1 cellular context compared by ENCODE assay signal in the genomic region with DNA sequence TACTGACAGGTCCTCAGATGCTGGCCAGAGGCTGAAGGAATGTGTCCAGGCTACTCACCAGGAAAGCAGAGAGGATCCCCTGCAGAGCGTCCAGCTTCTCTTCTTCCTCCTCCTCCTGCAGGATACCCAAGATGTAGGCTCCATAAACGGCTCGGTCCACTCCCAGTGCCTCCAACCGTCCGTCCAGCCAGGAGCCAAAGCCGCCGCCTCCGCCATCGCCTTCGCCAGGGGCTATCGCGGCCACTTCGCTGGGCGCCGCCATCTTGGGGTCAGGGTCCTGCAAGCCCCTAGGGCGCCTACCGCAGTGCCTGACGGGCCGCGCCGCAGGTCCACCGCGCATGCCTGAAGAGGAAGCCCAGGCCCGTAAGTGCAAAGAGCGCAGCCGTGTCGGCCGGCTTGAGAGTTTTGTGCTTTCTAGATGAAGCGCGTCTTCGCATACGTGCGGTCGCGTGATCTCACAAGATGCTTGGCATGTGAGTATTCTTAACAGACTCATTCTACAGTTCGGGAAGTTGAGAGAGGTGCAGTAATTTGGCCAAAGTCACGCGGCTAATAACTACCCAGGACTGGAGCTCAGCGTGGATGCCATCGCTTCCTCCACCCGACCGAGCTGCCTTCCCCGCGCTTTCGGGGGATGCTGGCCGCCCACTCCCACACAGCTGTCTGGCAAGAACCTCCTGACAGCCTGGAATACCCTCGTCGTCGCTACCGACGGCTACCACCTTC.
TF ChIP-seq lines count a peak whose summit lies in the region.

CCDC43 (minus strand) TSS at position 285 of the 726 bp plus-strand sequence; CDS start at position 262, 23 bp downstream.

TF ChIP-seq in HepG2, 621 proteins besides CTCF, POLR2A, EP300 and RAD21 (continued from another document and continues in another):
- TF ChIP-seq BRD4 (CRISPR knock-in tag; IDR thresholded peaks at IDR 0.05) (peak; percentile 98), SP2 (CRISPR knock-in tag; IDR thresholded peaks at IDR 0.05) (peak; percentile 17; the same call in 1 of the 2 replicates), TAF15 (IDR thresholded peaks at IDR 0.05; ENCODE audit: low read depth, low read length, poor library complexity, severe bottlenecking) (no peak), PPARG (CRISPR knock-in tag; conservative IDR thresholded peaks at IDR 0.05) (no peak; the same call in 1 of the 2 replicates), ATF7-NPFF (CRISPR knock-in tag; IDR thresholded peaks at IDR 0.05; ENCODE audit: low read depth) (peak; percentile 97), ZNF138 (CRISPR knock-in tag; IDR thresholded peaks at IDR 0.05; ENCODE audit: low read depth) (peak; percentile 85; the same call in 1 of the 2 replicates), ZNF530 (CRISPR knock-in tag; IDR thresholded peaks at IDR 0.05; ENCODE audit: low read depth) (peak; percentile 27; the same call in 1 of the 2 replicates), RBM39 (IDR thresholded peaks at IDR 0.05; ENCODE audit: low read depth, low read length, poor library complexity, severe bottlenecking) (peak; percentile 78), ZNF558 (CRISPR knock-in tag; IDR thresholded peaks at IDR 0.05; ENCODE audit: borderline replicate concordance) (no peak; the same call in 1 of the 2 replicates), U2AF2 (IDR thresholded peaks at IDR 0.05; ENCODE audit: low read depth, low read length) (0 out of 2 replicates have a peak, but pooled peaks have one; percentile 41), ZNF850 (CRISPR knock-in tag; conservative IDR thresholded peaks at IDR 0.05) (0 out of 2 replicates have a peak, but pooled peaks have one; percentile 82), ZNF773 (CRISPR knock-in tag; IDR thresholded peaks at IDR 0.05; ENCODE audit: borderline replicate concordance) (no peak), ATF4 (CRISPR knock-in tag; IDR thresholded peaks at IDR 0.05) (peak in 1 of 2 experiments; percentile 65; a peak in 1 of 4 replicates), ZNF615 (CRISPR knock-in tag; IDR thresholded peaks at IDR 0.05; ENCODE audit: borderline replicate concordance) (0 out of 2 replicates have a peak, but pooled peaks have one; percentile 23), E2F1 (CRISPR knock-in tag; IDR thresholded peaks at IDR 0.05) (peak; percentile 77), PLSCR1 (CRISPR knock-in tag; IDR thresholded peaks at IDR 0.05; ENCODE audit: borderline replicate concordance) (no peak), ZNF678 (CRISPR knock-in tag; IDR thresholded peaks at IDR 0.05) (no peak), ZNF776 (CRISPR knock-in tag; IDR thresholded peaks at IDR 0.05) (peak; percentile 94), IKZF1 (IDR thresholded peaks at IDR 0.05) (no peak), ZBTB20 (CRISPR knock-in tag; IDR thresholded peaks at IDR 0.05; ENCODE audit: borderline replicate concordance, low read depth) (0 out of 2 replicates have a peak, but pooled peaks have one; percentile 11), TBX2 (CRISPR knock-in tag; IDR thresholded peaks at IDR 0.05; ENCODE audit: borderline replicate concordance) (peak; percentile 96), ZNF761 (CRISPR knock-in tag; conservative IDR thresholded peaks at IDR 0.05) (0 out of 2 replicates have a peak, but pooled peaks have one; percentile 47), CBFB (CRISPR knock-in tag; IDR thresholded peaks at IDR 0.05) (peak; percentile 91), MYPOP (CRISPR knock-in tag; IDR thresholded peaks at IDR 0.05) (no peak; the same call in 1 of the 2 replicates), THAP11 (CRISPR knock-in tag; IDR thresholded peaks at IDR 0.05) (peak; percentile 90), PTBP1 (IDR thresholded peaks at IDR 0.05; ENCODE audit: low read depth, low read length, poor library complexity, severe bottlenecking) (no peak), HMGA1 (CRISPR knock-in tag; conservative IDR thresholded peaks at IDR 0.05) (no peak), ZNF205 (CRISPR knock-in tag; IDR thresholded peaks at IDR 0.05) (peak; percentile 68), ZNF460 (CRISPR knock-in tag; IDR thresholded peaks at IDR 0.05; ENCODE audit: borderline replicate concordance) (peak; percentile 15; the same call in 1 of the 2 replicates), ZNF75D (CRISPR knock-in tag; IDR thresholded peaks at IDR 0.05; ENCODE audit: borderline replicate concordance) (no peak; the same call in 1 of the 2 replicates), CBX1 (IDR thresholded peaks at IDR 0.05; ENCODE audit: low read depth) (peak; percentile 89), FOXO1 (CRISPR knock-in tag; IDR thresholded peaks at IDR 0.05) (peak; percentile 49; the same call in 1 of the 2 replicates), TEAD3 (CRISPR knock-in tag; optimal IDR thresholded peaks at IDR 0.05; ENCODE audit: borderline replicate concordance) (peak; percentile 75), ZC3H4 (CRISPR knock-in tag; IDR thresholded peaks at IDR 0.05; ENCODE audit: borderline replicate concordance) (no peak), ZSCAN21 (CRISPR knock-in tag; IDR thresholded peaks at IDR 0.05; ENCODE audit: borderline replicate concordance) (0 out of 2 replicates have a peak, but pooled peaks have one; percentile 11), KLF13 (CRISPR knock-in tag; IDR thresholded peaks at IDR 0.05) (peak; percentile 81), SIN3B (IDR thresholded peaks at IDR 0.05; ENCODE audit: low read length) (peak; percentile 95), PHF21A (CRISPR knock-in tag; IDR thresholded peaks at IDR 0.05) (peak; percentile 55)
- TF ChIP-seq, protein P1, sequence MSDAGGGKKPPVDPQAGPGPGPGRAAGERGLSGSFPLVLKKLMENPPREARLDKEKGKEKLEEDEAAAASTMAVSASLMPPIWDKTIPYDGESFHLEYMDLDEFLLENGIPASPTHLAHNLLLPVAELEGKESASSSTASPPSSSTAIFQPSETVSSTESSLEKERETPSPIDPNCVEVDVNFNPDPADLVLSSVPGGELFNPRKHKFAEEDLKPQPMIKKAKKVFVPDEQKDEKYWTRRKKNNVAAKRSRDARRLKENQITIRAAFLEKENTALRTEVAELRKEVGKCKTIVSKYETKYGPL (CRISPR knock-in tag; IDR thresholded peaks at IDR 0.05) = no peak
- TF ChIP-seq, protein P2, sequence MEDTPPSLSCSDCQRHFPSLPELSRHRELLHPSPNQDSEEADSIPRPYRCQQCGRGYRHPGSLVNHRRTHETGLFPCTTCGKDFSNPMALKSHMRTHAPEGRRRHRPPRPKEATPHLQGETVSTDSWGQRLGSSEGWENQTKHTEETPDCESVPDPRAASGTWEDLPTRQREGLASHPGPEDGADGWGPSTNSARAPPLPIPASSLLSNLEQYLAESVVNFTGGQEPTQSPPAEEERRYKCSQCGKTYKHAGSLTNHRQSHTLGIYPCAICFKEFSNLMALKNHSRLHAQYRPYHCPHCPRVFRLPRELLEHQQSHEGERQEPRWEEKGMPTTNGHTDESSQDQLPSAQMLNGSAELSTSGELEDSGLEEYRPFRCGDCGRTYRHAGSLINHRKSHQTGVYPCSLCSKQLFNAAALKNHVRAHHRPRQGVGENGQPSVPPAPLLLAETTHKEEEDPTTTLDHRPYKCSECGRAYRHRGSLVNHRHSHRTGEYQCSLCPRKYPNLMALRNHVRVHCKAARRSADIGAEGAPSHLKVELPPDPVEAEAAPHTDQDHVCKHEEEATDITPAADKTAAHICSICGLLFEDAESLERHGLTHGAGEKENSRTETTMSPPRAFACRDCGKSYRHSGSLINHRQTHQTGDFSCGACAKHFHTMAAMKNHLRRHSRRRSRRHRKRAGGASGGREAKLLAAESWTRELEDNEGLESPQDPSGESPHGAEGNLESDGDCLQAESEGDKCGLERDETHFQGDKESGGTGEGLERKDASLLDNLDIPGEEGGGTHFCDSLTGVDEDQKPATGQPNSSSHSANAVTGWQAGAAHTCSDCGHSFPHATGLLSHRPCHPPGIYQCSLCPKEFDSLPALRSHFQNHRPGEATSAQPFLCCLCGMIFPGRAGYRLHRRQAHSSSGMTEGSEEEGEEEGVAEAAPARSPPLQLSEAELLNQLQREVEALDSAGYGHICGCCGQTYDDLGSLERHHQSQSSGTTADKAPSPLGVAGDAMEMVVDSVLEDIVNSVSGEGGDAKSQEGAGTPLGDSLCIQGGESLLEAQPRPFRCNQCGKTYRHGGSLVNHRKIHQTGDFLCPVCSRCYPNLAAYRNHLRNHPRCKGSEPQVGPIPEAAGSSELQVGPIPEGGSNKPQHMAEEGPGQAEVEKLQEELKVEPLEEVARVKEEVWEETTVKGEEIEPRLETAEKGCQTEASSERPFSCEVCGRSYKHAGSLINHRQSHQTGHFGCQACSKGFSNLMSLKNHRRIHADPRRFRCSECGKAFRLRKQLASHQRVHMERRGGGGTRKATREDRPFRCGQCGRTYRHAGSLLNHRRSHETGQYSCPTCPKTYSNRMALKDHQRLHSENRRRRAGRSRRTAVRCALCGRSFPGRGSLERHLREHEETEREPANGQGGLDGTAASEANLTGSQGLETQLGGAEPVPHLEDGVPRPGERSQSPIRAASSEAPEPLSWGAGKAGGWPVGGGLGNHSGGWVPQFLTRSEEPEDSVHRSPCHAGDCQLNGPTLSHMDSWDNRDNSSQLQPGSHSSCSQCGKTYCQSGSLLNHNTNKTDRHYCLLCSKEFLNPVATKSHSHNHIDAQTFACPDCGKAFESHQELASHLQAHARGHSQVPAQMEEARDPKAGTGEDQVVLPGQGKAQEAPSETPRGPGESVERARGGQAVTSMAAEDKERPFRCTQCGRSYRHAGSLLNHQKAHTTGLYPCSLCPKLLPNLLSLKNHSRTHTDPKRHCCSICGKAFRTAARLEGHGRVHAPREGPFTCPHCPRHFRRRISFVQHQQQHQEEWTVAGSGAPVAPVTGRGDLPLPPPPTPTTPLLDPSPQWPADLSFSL (CRISPR knock-in tag; IDR thresholded peaks at IDR 0.05) = no peak
- TF ChIP-seq, protein P3, sequence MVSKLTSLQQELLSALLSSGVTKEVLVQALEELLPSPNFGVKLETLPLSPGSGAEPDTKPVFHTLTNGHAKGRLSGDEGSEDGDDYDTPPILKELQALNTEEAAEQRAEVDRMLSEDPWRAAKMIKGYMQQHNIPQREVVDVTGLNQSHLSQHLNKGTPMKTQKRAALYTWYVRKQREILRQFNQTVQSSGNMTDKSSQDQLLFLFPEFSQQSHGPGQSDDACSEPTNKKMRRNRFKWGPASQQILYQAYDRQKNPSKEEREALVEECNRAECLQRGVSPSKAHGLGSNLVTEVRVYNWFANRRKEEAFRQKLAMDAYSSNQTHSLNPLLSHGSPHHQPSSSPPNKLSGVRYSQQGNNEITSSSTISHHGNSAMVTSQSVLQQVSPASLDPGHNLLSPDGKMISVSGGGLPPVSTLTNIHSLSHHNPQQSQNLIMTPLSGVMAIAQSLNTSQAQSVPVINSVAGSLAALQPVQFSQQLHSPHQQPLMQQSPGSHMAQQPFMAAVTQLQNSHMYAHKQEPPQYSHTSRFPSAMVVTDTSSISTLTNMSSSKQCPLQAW (CRISPR knock-in tag; IDR thresholded peaks at IDR 0.05) = peak; percentile 88
- TF ChIP-seq, protein P4, sequence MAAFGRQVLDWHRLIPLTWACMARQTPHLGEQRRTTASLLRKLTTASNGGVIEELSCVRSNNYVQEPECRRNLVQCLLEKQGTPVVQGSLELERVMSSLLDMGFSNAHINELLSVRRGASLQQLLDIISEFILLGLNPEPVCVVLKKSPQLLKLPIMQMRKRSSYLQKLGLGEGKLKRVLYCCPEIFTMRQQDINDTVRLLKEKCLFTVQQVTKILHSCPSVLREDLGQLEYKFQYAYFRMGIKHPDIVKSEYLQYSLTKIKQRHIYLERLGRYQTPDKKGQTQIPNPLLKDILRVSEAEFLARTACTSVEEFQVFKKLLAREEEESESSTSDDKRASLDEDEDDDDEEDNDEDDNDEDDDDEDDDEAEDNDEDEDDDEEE (CRISPR knock-in tag; IDR thresholded peaks at IDR 0.05) = no peak
